ENCODE assay signal across 28 cellular contexts in genomic region chr11:133935551-133935910, GRCh38. TPM values are rescaled to one million over a fixed set of nuclear protein-coding genes. Genes with fewer than 3 reads are reported as not detected.
"Had no signal": no experiment of that assay in that cellular context is flagged by ENCODE, and none has a peak within 500 bp of the region (broad histone marks: within the 10 kb centered on the region; RNA-seq: fewer than 3 reads in every experiment).

No MANE protein-coding gene starts in this region.

- H3K27me3 ChIP-seq: ascending aorta, cardiac muscle cell, colonic mucosa, gastroesophageal sphincter, right lobe of liver had no signal

- H3K9me3 ChIP-seq: ascending aorta, colonic mucosa, gastroesophageal sphincter, right lobe of liver, thoracic aorta had no signal

- H3K9me3 Mint-ChIP-seq: activated naive CD8-positive, alpha-beta T cell treated with anti-CD3 and anti-CD28 coated beads, Interleukin-2, amount 10 ng/mL, durations not matched to agents 7 days and 5 days; activated T-helper 2 cell treated with anti-CD3 and anti-CD28 coated beads, Interferon-gamma antibody, Interleukin-2, Interleukin-4, amounts not matched to agents 10 μg/mL and 5 μg/mL and 100 μg/mL, durations not matched to agents 14 hours and 24 hours and 36 hours; naive thymus-derived CD8-positive, alpha-beta T cell; stimulated activated naive CD8-positive, alpha-beta T cell treated with anti-CD3 and anti-CD28 coated beads, Interleukin-15, Interleukin-2, amounts not matched to agents 100 ng/mL and 50 ng/mL, for 24 hours; T-helper 1 cell treated with Interleukin-12 subunit alpha and Interleukin-12 subunit beta and Interleukin-4 antibody, amounts not matched to agents 30 μg/mL and 1 μg/mL, for 36 hours had no signal

- DNase-seq: activated CD4-positive, alpha-beta memory T cell treated with anti-CD3 and anti-CD28 coated beads, Interleukin-2, amount 10 ng/mL, durations not matched to agents 7 days and 5 days; activated CD4-positive, alpha-beta T cell treated with anti-CD3 and anti-CD28 coated beads for 48 hours; activated CD8-positive, alpha-beta memory T cell treated with anti-CD3 and anti-CD28 coated beads, Interleukin-2, amount 10 ng/mL, durations not matched to agents 7 days and 5 days; activated naive CD8-positive, alpha-beta T cell treated with anti-CD3 and anti-CD28 coated beads, Interleukin-2, amount 10 ng/mL, durations not matched to agents 7 days and 5 days; activated T-cell treated with anti-CD3 and anti-CD28 coated beads, Interleukin-2, amount 50 U/mL, for 48 hours; colonic mucosa; effector CD8-positive, alpha-beta T cell; immature natural killer cell; kidney; left colon; naive thymus-derived CD8-positive, alpha-beta T cell; right lobe of liver; stimulated activated CD4-positive, alpha-beta T cell treated with anti-CD3 and anti-CD28 coated beads, Interleukin-12 subunit alpha, Interleukin-12 subunit beta, amount 100 ng/mL, for 4 hours; stimulated activated CD4-positive, alpha-beta T cell treated with anti-CD3 and anti-CD28 coated beads, Interleukin-4, amount 100 ng/mL, for 1 hour; SW 1271; T-helper 9 cell; trophoblast cell had no signal

- H3K36me3 Mint-ChIP-seq: immature natural killer cell had no signal

- H3K4me3 ChIP-seq: ascending aorta, cardiac muscle cell, colonic mucosa, gastroesophageal sphincter, right lobe of liver, thoracic aorta had no signal

- H3K36me3 ChIP-seq: cardiac muscle cell, colonic mucosa, right lobe of liver had no signal

- H3K27ac ChIP-seq: ascending aorta, cardiac muscle cell, colonic mucosa, right lobe of liver, thoracic aorta, VCaP had no signal

- ATAC-seq: activated CD4-positive, CD25-positive, alpha-beta regulatory T cell treated with anti-CD3 and anti-CD28 coated beads, Interleukin-2, amount 50 U/mL, for 24 hours; activated CD8-positive, alpha-beta memory T cell treated with anti-CD3 and anti-CD28 coated beads, Interleukin-2, amount 10 ng/mL, durations not matched to agents 7 days and 5 days; gastroesophageal sphincter; naive thymus-derived CD8-positive, alpha-beta T cell; right lobe of liver had no signal

- H3K4me3 Mint-ChIP-seq: activated CD4-positive, alpha-beta memory T cell treated with anti-CD3 and anti-CD28 coated beads, Interleukin-2, amount 10 ng/mL, durations not matched to agents 7 days and 5 days; activated CD8-positive, alpha-beta memory T cell treated with anti-CD3 and anti-CD28 coated beads, Interleukin-2, amount 10 ng/mL, durations not matched to agents 7 days and 5 days; activated naive CD8-positive, alpha-beta T cell treated with anti-CD3 and anti-CD28 coated beads, Interleukin-2, amount 10 ng/mL, durations not matched to agents 7 days and 5 days; immature natural killer cell; naive thymus-derived CD8-positive, alpha-beta T cell; stimulated activated naive CD8-positive, alpha-beta T cell treated with anti-CD3 and anti-CD28 coated beads, Interleukin-15, Interleukin-2, amounts not matched to agents 100 ng/mL and 50 ng/mL, for 24 hours; T-helper 1 cell treated with Interleukin-12 subunit alpha and Interleukin-12 subunit beta and Interleukin-4 antibody, amounts not matched to agents 30 μg/mL and 1 μg/mL, for 36 hours had no signal

- H3K27ac Mint-ChIP-seq: activated CD4-positive, alpha-beta memory T cell treated with anti-CD3 and anti-CD28 coated beads, Interleukin-2, amount 10 ng/mL, durations not matched to agents 7 days and 5 days; activated CD8-positive, alpha-beta memory T cell treated with anti-CD3 and anti-CD28 coated beads, Interleukin-2, amount 10 ng/mL, durations not matched to agents 7 days and 5 days; immature natural killer cell; stimulated activated naive CD8-positive, alpha-beta T cell treated with anti-CD3 and anti-CD28 coated beads, Interleukin-15, Interleukin-2, amounts not matched to agents 100 ng/mL and 50 ng/mL, for 24 hours; T-helper 1 cell treated with Interleukin-12 subunit alpha and Interleukin-12 subunit beta and Interleukin-4 antibody, amounts not matched to agents 30 μg/mL and 1 μg/mL, for 36 hours had no signal

- H3K4me1 ChIP-seq: ascending aorta, colonic mucosa, right lobe of liver had no signal

- H3K27me3 Mint-ChIP-seq: activated CD4-positive, alpha-beta memory T cell treated with anti-CD3 and anti-CD28 coated beads, Interleukin-2, amount 10 ng/mL, durations not matched to agents 7 days and 5 days; activated CD8-positive, alpha-beta memory T cell treated with anti-CD3 and anti-CD28 coated beads, Interleukin-2, amount 10 ng/mL, durations not matched to agents 7 days and 5 days; activated naive CD8-positive, alpha-beta T cell treated with anti-CD3 and anti-CD28 coated beads, Interleukin-2, amount 10 ng/mL, durations not matched to agents 7 days and 5 days; naive thymus-derived CD8-positive, alpha-beta T cell; stimulated activated naive CD8-positive, alpha-beta T cell treated with anti-CD3 and anti-CD28 coated beads, Interleukin-15, Interleukin-2, amounts not matched to agents 100 ng/mL and 50 ng/mL, for 24 hours had no signal

- H3K4me1 Mint-ChIP-seq: immature natural killer cell had no signal

RNA-seq across cellular contexts. Expression of gene IGSF9B, which starts 21.2 kb away (rescaled TPM):
- total RNA-seq: dermis microvascular lymphatic vessel endothelial cell had no signal
- polyA plus RNA-seq: fibroblast of lung had no signal
